20 cellular contexts compared by ENCODE assay signal in the genomic region with DNA sequence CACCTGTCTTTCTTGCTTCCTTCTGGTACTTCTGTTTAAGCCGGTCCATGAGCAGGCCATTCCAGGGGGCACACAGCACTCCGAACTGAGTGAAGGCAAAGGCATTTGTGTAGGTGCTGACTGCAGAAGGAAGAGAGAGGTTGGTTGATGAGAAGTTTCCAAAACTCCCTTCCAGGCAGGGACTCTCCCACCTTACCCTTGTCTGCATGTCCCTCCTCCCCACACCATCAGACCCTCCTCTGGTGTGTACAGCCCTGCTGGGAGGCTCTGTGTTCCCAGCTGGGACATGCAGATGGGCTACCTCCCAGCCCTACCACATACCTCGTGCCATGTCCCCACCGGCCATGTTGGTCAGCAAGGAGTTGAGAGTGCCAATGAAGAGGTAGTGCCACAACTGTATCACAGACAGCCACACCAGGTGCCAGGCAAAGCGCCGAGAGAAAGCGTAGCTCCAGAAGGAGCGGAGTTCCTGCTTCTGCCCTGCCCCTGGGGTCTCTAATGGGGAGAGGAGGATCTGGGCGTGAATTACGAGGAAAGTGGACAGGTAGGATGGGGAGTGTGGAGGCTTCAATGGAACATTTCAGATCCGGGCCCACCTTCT. TPM values are rescaled to one million over a fixed set of nuclear protein-coding genes. Genes with fewer than 3 reads are reported as not detected.
DNase-seq lines count a peak whose midpoint lies in the region; ATAC-seq and TF ChIP-seq lines count a peak whose summit lies in the region.
"Had no signal": no experiment of that assay in that cellular context is flagged by ENCODE, and none has a peak within 500 bp of the region (broad histone marks: within the 10 kb centered on the region; RNA-seq: fewer than 3 reads in every experiment).

No MANE protein-coding gene starts in this region.

- no peak for TF ChIP-seq CTCF in RWPE1 (conservative IDR thresholded peaks at IDR 0.05; ENCODE audit: low read depth)

- no peaks in the 10 kb centered on the region for H3K9me3 Mint-ChIP-seq in activated T-cell treated with anti-CD3 and anti-CD28 coated beads, Interleukin-2, amount 50 U/mL, for 72 hours
- H3K9me3 Mint-ChIP-seq in stimulated activated effector memory CD8-positive, alpha-beta T cell treated with anti-CD3 and anti-CD28 coated beads, Interleukin-12 subunit alpha, Interleukin-12 subunit beta, amount 100 ng/mL, for 72 hours: no peaks in the 10 kb centered on the region
- H3K9me3 Mint-ChIP-seq: GM23338 had no signal

- ATAC-seq in activated T-cell treated with anti-CD3 and anti-CD28 coated beads, Interleukin-2, amount 50 U/mL, for 72 hours (replicated peaks in 1 of 2): peak in 1 of 2 donors; percentile 13
- peak; percentile 70 for ATAC-seq in GM18868 (IDR thresholded peaks at IDR 0.05; ENCODE audit: unreplicated experiment)
- peak; percentile 26 for ATAC-seq in stimulated activated effector memory CD8-positive, alpha-beta T cell treated with anti-CD3 and anti-CD28 coated beads, Interleukin-12 subunit alpha, Interleukin-12 subunit beta, amount 100 ng/mL, for 72 hours
- ATAC-seq in GM18505 (IDR thresholded peaks at IDR 0.05; ENCODE audit: unreplicated experiment): no peak
- ATAC-seq: A549 had no signal

- POLR2A ChIA-PET in RWPE1 (lab: Yijun Ruan, JAX; ENCODE audit: low non-redundant PET): no interaction called here

- peak overlapping the region; percentile 35; the same call in 1 of the 2 replicates for H3K27ac ChIP-seq in RWPE1
- H3K27ac ChIP-seq: A549, C4-2B, Peyer's patch had no signal

- CTCF ChIA-PET in RWPE1 (lab: Yijun Ruan, JAX): no interaction called here

- H3K4me3 Mint-ChIP-seq in activated T-cell treated with anti-CD3 and anti-CD28 coated beads, Interleukin-2, amount 50 U/mL, for 72 hours: no peak overlapping the region
- no peak overlapping the region for H3K4me3 Mint-ChIP-seq in stimulated activated effector memory CD8-positive, alpha-beta T cell treated with anti-CD3 and anti-CD28 coated beads, Interleukin-12 subunit alpha, Interleukin-12 subunit beta, amount 100 ng/mL, for 72 hours
- H3K4me3 Mint-ChIP-seq: GM23338 had no signal

- peak overlapping the region; percentile 61 for H3K27ac Mint-ChIP-seq in activated T-cell treated with anti-CD3 and anti-CD28 coated beads, Interleukin-2, amount 50 U/mL, for 72 hours
- H3K27ac Mint-ChIP-seq in stimulated activated effector memory CD8-positive, alpha-beta T cell treated with anti-CD3 and anti-CD28 coated beads, Interleukin-12 subunit alpha, Interleukin-12 subunit beta, amount 100 ng/mL, for 72 hours: peak overlapping the region; percentile 64
- H3K27ac Mint-ChIP-seq: GM23338 had no signal

- no peaks in the 10 kb centered on the region for H3K27me3 Mint-ChIP-seq in activated T-cell treated with anti-CD3 and anti-CD28 coated beads, Interleukin-2, amount 50 U/mL, for 72 hours (ENCODE audit: low read depth)

- no peak for TF ChIP-seq POLR2A in GM18505 (IDR thresholded peaks at IDR 0.05; ENCODE audit: borderline replicate concordance, extremely low read depth, insufficient read depth, insufficient read length)

- peaks cover 29 to 59% of the 10 kb centered on the region in 2 donors for H3K36me3 Mint-ChIP-seq in activated T-cell treated with anti-CD3 and anti-CD28 coated beads, Interleukin-2, amount 50 U/mL, for 72 hours (ENCODE audit: insufficient read depth in 2 of 2)
- peaks cover 100% of the 10 kb centered on the region for H3K36me3 Mint-ChIP-seq in stimulated activated effector memory CD8-positive, alpha-beta T cell treated with anti-CD3 and anti-CD28 coated beads, Interleukin-12 subunit alpha, Interleukin-12 subunit beta, amount 100 ng/mL, for 72 hours

- peaks cover 75% of the 10 kb centered on the region for H3K4me1 Mint-ChIP-seq in activated T-cell treated with anti-CD3 and anti-CD28 coated beads, Interleukin-2, amount 50 U/mL, for 72 hours (ENCODE audit: low read depth)
- H3K4me1 Mint-ChIP-seq in stimulated activated effector memory CD8-positive, alpha-beta T cell treated with anti-CD3 and anti-CD28 coated beads, Interleukin-12 subunit alpha, Interleukin-12 subunit beta, amount 100 ng/mL, for 72 hours: peaks cover 61% of the 10 kb centered on the region

- no peak for DNase-seq in activated T-cell treated with anti-CD3 and anti-CD28 coated beads, Interleukin-2, amount 50 U/mL, for 72 hours
- DNase-seq in activated T-cell treated with anti-CD3 and anti-CD28 coated beads for 4 hours: no peak
- no peak for DNase-seq in RWPE1 (ENCODE audit: low spot score)
- DNase-seq in stimulated activated effector memory CD8-positive, alpha-beta T cell treated with anti-CD3 and anti-CD28 coated beads, Interleukin-12 subunit alpha, Interleukin-12 subunit beta, amount 100 ng/mL, for 72 hours (ENCODE audit: low spot score in 2 of 2): no peak
- no peak for DNase-seq in SW 1271 (lab: John Stamatoyannopoulos, UW)
- DNase-seq in dedifferentiated amniotic fluid mesenchymal stem cell (ENCODE audit: extremely low spot score): no peak
- DNase-seq: COR-L47, DMS153, NCI-H1105 treated with DMSO at 0.1 percent for 48 hours, NCI-H1930, NCI-H2171, NCI-H82, Peyer's patch, SHP77 had no signal

RNA-seq across cellular contexts. Expression of a gene that starts 12.2 kb away (rescaled TPM):
- 100 to 1,000 TPM; 159 to 169 TPM for total RNA-seq in activated T-cell treated with anti-CD3 and anti-CD28 coated beads, Interleukin-2, amount 50 U/mL, for 72 hours
- total RNA-seq: NCI-H460 had no signal

RNA-seq across cellular contexts. Expression of a gene that starts 24.3 kb away (rescaled TPM):
- total RNA-seq in activated T-cell treated with anti-CD3 and anti-CD28 coated beads, Interleukin-2, amount 50 U/mL, for 72 hours: 1 to 10 TPM; 3.9 to 5.2 TPM
- total RNA-seq: GM23338, NCI-H460, Peyer's patch had no signal

RNA-seq across cellular contexts. Expression of a gene that starts 33.8 kb away (rescaled TPM):
- not detected for total RNA-seq in activated T-cell treated with anti-CD3 and anti-CD28 coated beads, Interleukin-2, amount 50 U/mL, for 72 hours
- total RNA-seq: GM23338, NCI-H460, Peyer's patch had no signal

RNA-seq across cellular contexts. Expression of a gene that starts 45.6 kb away (rescaled TPM):
- 1 to 10 TPM in 1 of 2 donors, under 1 TPM in 1; 0.97 to 1.1 TPM for total RNA-seq in activated T-cell treated with anti-CD3 and anti-CD28 coated beads, Interleukin-2, amount 50 U/mL, for 72 hours
